Comparison of ENCODE assay signal across 23 cellular contexts in the genomic region with DNA sequence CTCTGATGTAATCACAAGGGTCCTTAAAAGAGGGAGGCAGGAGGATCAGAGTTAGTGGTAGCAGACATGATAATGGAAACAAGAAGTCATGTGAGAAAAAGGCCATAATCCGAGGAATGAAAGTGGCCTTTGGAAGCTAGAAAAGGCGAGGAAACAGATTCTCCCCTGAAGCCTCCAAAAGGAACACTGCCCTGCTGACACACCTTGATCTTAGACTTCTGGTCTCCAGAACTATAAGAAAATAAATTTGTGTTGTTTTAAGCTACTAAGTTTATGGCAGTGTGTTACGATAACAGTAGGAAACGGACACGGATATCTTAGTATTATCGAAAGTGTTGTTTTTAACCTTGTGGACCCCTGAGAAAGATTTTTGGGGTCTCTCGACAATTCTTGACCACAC.
"Had no signal": no experiment of that assay in that cellular context is flagged by ENCODE, and none has a peak within 500 bp of the region (broad histone marks: within the 10 kb centered on the region; RNA-seq: fewer than 3 reads in every experiment).

No MANE protein-coding gene starts in this region.

- H3K27ac ChIP-seq: RWPE1, SJCRH30 had no signal

- DNase-seq: IMR-90, Karpas-422, KG1, MG63, NCI-H1092, NCI-H1105 treated with DMSO at 0.1 percent for 48 hours, NCI-H1417 treated with DMSO at 0.1 percent for 48 hours, NCI-H146, NCI-H1694 treated with DMSO at 0.1 percent for 48 hours, NCI-H1930, NCI-H2081, NCI-H2107, NCI-H2227 treated with DMSO at 0.1 percent for 48 hours, NCI-H524, NCI-H69, NCI-H774, PC-3, SHP77 treated with DMSO at 0.1 percent for 48 hours, SJCRH30 had no signal

- H3K4me1 ChIP-seq: SJCRH30 had no signal

- H3K9me3 ChIP-seq: MG63, SJCRH30 had no signal

- H3K27me3 ChIP-seq: MG63, SJCRH30 had no signal

- ATAC-seq: HepG2, Panc1, PC-3, SK-N-SH treated with all-trans-retinoic acid at 6 μM for 48 hours had no signal

- H3K36me3 ChIP-seq: MG63, SJCRH30 had no signal

- H3K4me3 ChIP-seq: MG63, SJCRH30 had no signal
